28 cellular contexts compared by ENCODE assay signal in the genomic region with DNA sequence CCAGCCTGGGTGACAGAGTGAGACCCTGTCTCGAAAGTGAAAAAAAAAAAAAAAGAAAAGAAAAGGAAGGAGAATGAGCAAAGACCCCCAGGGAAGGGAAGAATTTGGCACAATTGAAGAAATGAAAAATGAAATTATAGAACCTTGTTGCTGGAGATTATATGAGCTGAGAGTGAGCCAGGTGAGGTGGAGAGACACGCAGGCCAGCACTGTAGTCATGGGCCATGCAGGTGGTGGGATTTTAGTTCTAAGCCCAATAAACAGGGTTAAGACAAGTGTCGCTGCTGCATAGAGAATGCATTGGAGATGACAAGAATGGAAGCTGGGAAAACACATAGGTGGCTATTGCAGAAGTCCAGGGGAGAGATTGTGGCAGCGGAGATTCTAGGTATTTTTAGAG. TPM values are rescaled to one million over a fixed set of nuclear protein-coding genes. Genes with fewer than 3 reads are reported as not detected.
DNase-seq lines count a peak whose midpoint lies in the region; ATAC-seq, FAIRE-seq and TF ChIP-seq lines count a peak whose summit lies in the region.
"Had no signal": no experiment of that assay in that cellular context is flagged by ENCODE, and none has a peak within 500 bp of the region (broad histone marks: within the 10 kb centered on the region; RNA-seq: fewer than 3 reads in every experiment).

No MANE protein-coding gene starts in this region.

- TF ChIP-seq EP300 in HepG2 (IDR thresholded peaks at IDR 0.05; ENCODE audit: low read depth in 2 of 2, low read length in 2 of 2) (no peak), HepG2 (CRISPR knock-in tag; IDR thresholded peaks at IDR 0.05; ENCODE audit: borderline replicate concordance) (no peak)

- no peak for TF ChIP-seq RAD21 in HepG2 (CRISPR knock-in tag; IDR thresholded peaks at IDR 0.05)

- no peak overlapping the region for H3K27ac Mint-ChIP-seq in activated CD4-positive, alpha-beta T cell treated with anti-CD3 and anti-CD28 coated beads, Interleukin-2, amount 10 ng/mL, durations not matched to agents 7 days and 5 days
- H3K27ac Mint-ChIP-seq: B cell; CD4-positive, alpha-beta memory T cell had no signal

- H3K36me3 Mint-ChIP-seq in activated CD4-positive, alpha-beta T cell treated with anti-CD3 and anti-CD28 coated beads, Interleukin-2, amount 10 ng/mL, durations not matched to agents 7 days and 5 days (ENCODE audit: low read depth) = no peaks in the 10 kb centered on the region
- H3K36me3 Mint-ChIP-seq: CD14-positive monocyte; CD4-positive, alpha-beta memory T cell; CD4-positive, CD25-positive, alpha-beta regulatory T cell; CD8-positive, alpha-beta memory T cell had no signal

- POLR2A ChIA-PET in HepG2 (lab: Yijun Ruan, JAX) = interaction anchor here (0.9 kb wide), 1 partner anchor 85 kb away, joined by 3 read pairs; a partner anchor contains a TSS
- POLR2A ChIA-PET in activated CD4-positive, alpha-beta T cell treated with anti-CD3 and anti-CD28 coated beads, Interleukin-2, amount 10 ng/mL, durations not matched to agents 7 days and 5 days (lab: Charles Lee) = no interaction called here

- no peak for FAIRE-seq in HepG2 (lab: Jason Lieb, UNC)
- FAIRE-seq: A549, GM12878, GM12892, GM18507 had no signal

- intact Hi-C loops in HepG2 (cut with micrococcal nuclease; ENCODE audit: unreplicated experiment) = no loop called here
- intact Hi-C loops in right lobe of liver (cut with DNase I) = no loop called here
- intact Hi-C loops in upper lobe of right lung (cut with DNase I) = no loop called here

- H3K27me3 Mint-ChIP-seq in activated CD4-positive, alpha-beta T cell treated with anti-CD3 and anti-CD28 coated beads, Interleukin-2, amount 10 ng/mL, durations not matched to agents 7 days and 5 days = no peaks in the 10 kb centered on the region
- H3K27me3 Mint-ChIP-seq: CD4-positive, alpha-beta memory T cell had no signal

- no TSS peak for BruUV-seq in HepG2 (replicated peaks; lab: Mats Ljungman, UMichigan)

- H3K9ac ChIP-seq in HepG2 (ENCODE audit: insufficient read depth, low read depth, low read length) = no peak overlapping the region

- H3K36me3 ChIP-seq in HepG2 (replicated peaks in 1 of 2; ENCODE audit: control insufficient read depth in 1 of 2, insufficient read depth in 2 of 2, low read length in 2 of 2) (no peaks in the 10 kb centered on the region), right lobe of liver (no peaks in the 10 kb centered on the region), upper lobe of right lung (no peaks in the 10 kb centered on the region)

- H3K27ac ChIP-seq in HepG2 (ENCODE audit: extremely low read length, insufficient read depth, low read length) (no peak overlapping the region), right lobe of liver (no peak overlapping the region), upper lobe of right lung (no peak overlapping the region)
- H3K27ac ChIP-seq: 22Rv1, A549 had no signal

- H4K20me1 ChIP-seq in HepG2 (ENCODE audit: insufficient read depth, low read length) = no peaks in the 10 kb centered on the region

- in situ Hi-C loops in HepG2 (cut with HindIII; ENCODE audit: extremely low pct_ligation_motif_present, low pct_unique_long_range_greater_than_20kb) = no loop called here

- CTCF ChIA-PET in HepG2 (lab: Yijun Ruan, JAX; ENCODE audit: low intra/inter-chr PET ratio, low total read pairs) = no interaction called here
- CTCF ChIA-PET in activated CD4-positive, alpha-beta T cell treated with anti-CD3 and anti-CD28 coated beads, Interleukin-2, amount 10 ng/mL, durations not matched to agents 7 days and 5 days (lab: Charles Lee) = interaction anchor here (0.6 to 2.4 kb wide), 4 partner anchors 10 to 58 kb away, joined by 3 to 15 read pairs (median 4); no protein-coding TSS in a partner anchor

- 92% methylated on average over 4 of the region's 4 CpGs for WGBS in HepG2 (ENCODE audit: low lambda C conversion rate)
- 92% methylated on average over 3 of the region's 4 CpGs for WGBS in right lobe of liver (ENCODE audit: insufficient coverage, low coverage, low lambda C conversion rate, missing lambda C conversion rate)

- no peak overlapping the region for H3K4me2 ChIP-seq in HepG2 (ENCODE audit: low read depth, low read length)
- H3K4me2 ChIP-seq: A549 had no signal

- TF ChIP-seq POLR2A in HepG2 (IDR thresholded peaks at IDR 0.05; ENCODE audit: insufficient read depth in 1 of 2, low read depth in 2 of 2, low read length in 2 of 2) = no peak
- TF ChIP-seq POLR2A in right lobe of liver (IDR thresholded peaks at IDR 0.05) = no peak

- H3K27me3 ChIP-seq in HepG2 (ENCODE audit: control insufficient read depth in 1 of 2, insufficient read depth in 2 of 2, low read length in 2 of 2) = no peaks in the 10 kb centered on the region
- H3K27me3 ChIP-seq in right lobe of liver = no peaks in the 10 kb centered on the region
- no peaks in the 10 kb centered on the region for H3K27me3 ChIP-seq in upper lobe of right lung

- H3K4me3 Mint-ChIP-seq in activated CD4-positive, alpha-beta T cell treated with anti-CD3 and anti-CD28 coated beads, Interleukin-2, amount 10 ng/mL, durations not matched to agents 7 days and 5 days = no peak overlapping the region
- H3K4me3 Mint-ChIP-seq: B cell; CD14-positive monocyte; CD4-positive, CD25-positive, alpha-beta regulatory T cell; CD8-positive, alpha-beta memory T cell had no signal

- no peaks in the 10 kb centered on the region for H3K79me2 ChIP-seq in HepG2 (ENCODE audit: insufficient read depth, low read length)

- peaks cover 69% of the 10 kb centered on the region for H3K4me1 ChIP-seq in HepG2 (ENCODE audit: insufficient read depth, low read length)
- no peaks in the 10 kb centered on the region for H3K4me1 ChIP-seq in right lobe of liver
- no peaks in the 10 kb centered on the region for H3K4me1 ChIP-seq in upper lobe of right lung
- H3K4me1 ChIP-seq: A549 had no signal

- no peak for DNase-seq in HepG2 (ENCODE audit: low spot score)
- DNase-seq in right lobe of liver = no peak
- peak; percentile 21 for DNase-seq in left lobe of liver (ENCODE audit: low spot score)
- DNase-seq in upper lobe of right lung = peak; percentile 6
- no peak for DNase-seq in activated CD4-positive, alpha-beta T cell treated with anti-CD3 and anti-CD28 coated beads, Interleukin-2, amount 10 ng/mL, durations not matched to agents 7 days and 5 days
- DNase-seq in NCI-H2081 (lab: John Stamatoyannopoulos, UW) = no peak
- DNase-seq: AML-193; C1 segment of cervical spinal cord; CD4-positive, alpha-beta memory T cell; CD4-positive, CD25-positive, alpha-beta regulatory T cell; CD8-positive, alpha-beta memory T cell; COR-L47; DMS 273 treated with DMSO at 0.1 percent for 48 hours; DMS153; DMS53; DMS79; DND-41; EL; GDM1 had no signal

- H3K9me3 Mint-ChIP-seq in activated CD4-positive, alpha-beta T cell treated with anti-CD3 and anti-CD28 coated beads, Interleukin-2, amount 10 ng/mL, durations not matched to agents 7 days and 5 days = no peaks in the 10 kb centered on the region
- H3K9me3 Mint-ChIP-seq: CD4-positive, alpha-beta memory T cell; CD4-positive, CD25-positive, alpha-beta regulatory T cell; CD8-positive, alpha-beta memory T cell had no signal

- H2AFZ ChIP-seq in HepG2 (ENCODE audit: low read length) = no peak overlapping the region

- ATAC-seq in HepG2 (no peak), right lobe of liver (no peak), left lobe of liver (no peak), upper lobe of right lung (no peak)
- ATAC-seq: A549, GM12878 had no signal

- TF ChIP-seq CTCF in HepG2 (CRISPR knock-in tag; IDR thresholded peaks at IDR 0.05) = no peak
- TF ChIP-seq CTCF in right lobe of liver (IDR thresholded peaks at IDR 0.05) = no peak
- TF ChIP-seq CTCF in upper lobe of right lung (IDR thresholded peaks at IDR 0.05) = no peak

- H3K4me1 Mint-ChIP-seq in activated CD4-positive, alpha-beta T cell treated with anti-CD3 and anti-CD28 coated beads, Interleukin-2, amount 10 ng/mL, durations not matched to agents 7 days and 5 days = peaks cover 21% of the 10 kb centered on the region
- H3K4me1 Mint-ChIP-seq: B cell, CD14-positive monocyte had no signal

- no peak overlapping the region for H3K4me3 ChIP-seq in HepG2 (replicated peaks in 1 of 3; ENCODE audit: insufficient read depth in 1 of 3, low read depth in 2 of 3, low read length in 3 of 3)
- H3K4me3 ChIP-seq in right lobe of liver = no peak overlapping the region
- no peak overlapping the region for H3K4me3 ChIP-seq in upper lobe of right lung
- H3K4me3 ChIP-seq: A549, GM12878 had no signal

- H3K9me3 ChIP-seq in HepG2 (ENCODE audit: low read length) = no peaks in the 10 kb centered on the region
- no peaks in the 10 kb centered on the region for H3K9me3 ChIP-seq in right lobe of liver
- H3K9me3 ChIP-seq in upper lobe of right lung = no peaks in the 10 kb centered on the region
- H3K9me3 ChIP-seq: A549 had no signal

TF ChIP-seq in HepG2, 621 proteins besides CTCF, POLR2A, EP300 and RAD21 (continues in another document):
- no peak for TF ChIP-seq TAF15 (IDR thresholded peaks at IDR 0.05; ENCODE audit: low read depth, low read length, poor library complexity, severe bottlenecking)

RNA-seq across cellular contexts. Expression of a gene that starts 32.3 kb away (rescaled TPM):
- total RNA-seq in HepG2 (2016; rRNA removed; fragmentation: Illumina TruSeq; extraction: Trizol) (0.95 and 1.4 TPM in 2 replicates), right lobe of liver (1 to 10 TPM; 1.2 to 5.4 (median 2.9) TPM), left lobe of liver (5.1 TPM), upper lobe of right lung (5.4 TPM)
- 0.53 and 1.0 TPM in 2 replicates for total RNA-seq in HepG2 (2016; cell fraction: cytosol; rRNA removed; fragmentation: Illumina TruSeq; extraction: Trizol; ENCODE audit: low read depth)
- 0.52 and 1.1 TPM in 2 replicates for total RNA-seq in HepG2 (2016; cell fraction: insoluble cytoplasmic fraction; rRNA removed; fragmentation: Illumina TruSeq; extraction: Trizol)
- total RNA-seq in HepG2 (2016; cell fraction: membrane; rRNA removed; fragmentation: Illumina TruSeq; extraction: Trizol) = 0.87 and 0.90 TPM in 2 replicates
- 2.6 and 2.7 TPM in 2 replicates for total RNA-seq in HepG2 (2016; cell fraction: nucleus; rRNA removed; fragmentation: Illumina TruSeq; extraction: Trizol)
- polyA plus RNA-seq in HepG2 (2011; rRNA removed) = 2.3 and 2.4 TPM in 2 replicates
- 2.2 and 2.5 TPM in 2 replicates for polyA plus RNA-seq in HepG2 (2011; cell fraction: cytosol; rRNA removed)
- polyA plus RNA-seq in HepG2 (2011; cell fraction: nucleus; rRNA removed) = 5.3 and 6.4 TPM in 2 replicates
- 5.1 and 5.4 TPM in 2 replicates for polyA plus RNA-seq in HepG2 (2012)
- polyA plus RNA-seq in HepG2 (2016; cell fraction: cytosol; fragmentation: Illumina TruSeq; extraction: Trizol; ENCODE audit: low read depth) = 1.1 and 1.2 TPM in 2 replicates
- 2.1 and 2.2 TPM in 2 replicates for polyA plus RNA-seq in HepG2 (2016; cell fraction: insoluble cytoplasmic fraction; fragmentation: Illumina TruSeq; extraction: Trizol; ENCODE audit: low read depth)
- 1.6 and 1.7 TPM in 2 replicates for polyA plus RNA-seq in HepG2 (2016; cell fraction: membrane; fragmentation: Illumina TruSeq; extraction: Trizol; ENCODE audit: low read depth)
- polyA plus RNA-seq in HepG2 (2016; cell fraction: nucleus; fragmentation: Illumina TruSeq; extraction: Trizol; ENCODE audit: insufficient read depth, low read depth) = 6.5 TPM in 2 replicates
- 3.2 TPM in 1 of 2 replicates, not detected in the other for polyA minus RNA-seq in HepG2 (2011; rRNA and poly(A)+ RNA removed; ENCODE audit: low replicate concordance)
- 1.6 and 2.9 TPM in 2 replicates for polyA minus RNA-seq in HepG2 (2011; cell fraction: cytosol; rRNA and poly(A)+ RNA removed)
- polyA minus RNA-seq in HepG2 (2011; cell fraction: nucleus; rRNA and poly(A)+ RNA removed) = 3.4 and 4.0 TPM in 2 replicates
- 1 to 10 TPM; 7.9 to 8.3 TPM for total RNA-seq in activated CD4-positive, alpha-beta T cell treated with anti-CD3 and anti-CD28 coated beads, Interleukin-2, amount 10 ng/mL, durations not matched to agents 7 days and 5 days
- total RNA-seq: Daoy, G401 had no signal
- polyA plus RNA-seq: CD14-positive monocyte had no signal

Comparison
In these comparisons a context has a peak if more than half of its experiments do, and no peak if none do; other contexts are left out.
1. DNase-seq: peak in left lobe of liver (single experiment) and upper lobe of right lung (single experiment); none in HepG2 (single experiment), right lobe of liver (0 of 3), activated CD4-positive, alpha-beta T cell treated with anti-CD3 and anti-CD28 coated beads, Interleukin-2, amount 10 ng/mL, durations not matched to agents 7 days and 5 days (single experiment) and NCI-H2081 (0 of 2).